11 cellular contexts compared by ENCODE assay signal in genomic region chr19:35909684-35910035, GRCh38. TPM values are rescaled to one million over a fixed set of nuclear protein-coding genes. Genes with fewer than 3 reads are reported as not detected.
DNase-seq lines count a peak whose midpoint lies in the region; ATAC-seq and TF ChIP-seq lines count a peak whose summit lies in the region.
"Had no signal": no experiment of that assay in that cellular context is flagged by ENCODE, and none has a peak within 500 bp of the region (broad histone marks: within the 10 kb centered on the region; RNA-seq: fewer than 3 reads in every experiment).

No MANE protein-coding gene starts in this region.

- H3K36me3 Mint-ChIP-seq in activated CD8-positive, alpha-beta T cell treated with anti-CD3 and anti-CD28 coated beads, Interleukin-2, amount 10 ng/mL, durations not matched to agents 7 days and 5 days (ENCODE audit: low read depth), result peaks cover 2% of the 10 kb centered on the region
- H3K36me3 Mint-ChIP-seq in activated CD8-positive, alpha-beta T cell treated with anti-CD3 and anti-CD28 coated beads for 36 hours (ENCODE audit: low read depth), result no peaks in the 10 kb centered on the region
- no peaks in the 10 kb centered on the region for H3K36me3 Mint-ChIP-seq in naive thymus-derived CD4-positive, alpha-beta T cell
- no peaks in the 10 kb centered on the region for H3K36me3 Mint-ChIP-seq in activated CD4-positive, alpha-beta memory T cell treated with anti-CD3 and anti-CD28 coated beads for 36 hours

- peak overlapping the region; percentile 65 for H3K27ac Mint-ChIP-seq in activated CD8-positive, alpha-beta T cell treated with anti-CD3 and anti-CD28 coated beads, Interleukin-2, amount 10 ng/mL, durations not matched to agents 7 days and 5 days
- no peak overlapping the region for H3K27ac Mint-ChIP-seq in activated CD8-positive, alpha-beta T cell treated with anti-CD3 and anti-CD28 coated beads for 36 hours
- H3K27ac Mint-ChIP-seq in naive thymus-derived CD4-positive, alpha-beta T cell, result peak overlapping the region in 5 of 9 donors; percentile 45 to 89 (median 71)
- no peak overlapping the region for H3K27ac Mint-ChIP-seq in activated CD4-positive, alpha-beta memory T cell treated with anti-CD3 and anti-CD28 coated beads for 36 hours

- peaks cover 13 to 16% of the 10 kb centered on the region in 2 donors for H3K4me1 ChIP-seq in naive thymus-derived CD4-positive, alpha-beta T cell (ENCODE audit: control insufficient read depth in 2 of 2, insufficient read depth in 2 of 2, low read length in 2 of 2)
- H3K4me1 ChIP-seq in upper lobe of left lung, result peaks cover 0 to 13% (median 8%) of the 10 kb centered on the region in 4 donors

- POLR2A ChIA-PET in activated CD8-positive, alpha-beta T cell treated with anti-CD3 and anti-CD28 coated beads, Interleukin-2, amount 10 ng/mL, durations not matched to agents 7 days and 5 days (lab: Charles Lee), result no interaction called here
- POLR2A ChIA-PET in activated CD8-positive, alpha-beta T cell treated with anti-CD3 and anti-CD28 coated beads for 36 hours (lab: Charles Lee), result no interaction called here
- POLR2A ChIA-PET in naive thymus-derived CD4-positive, alpha-beta T cell (lab: Charles Lee), result interaction anchor here (1.6 kb wide), 1 partner anchor 22 kb away, joined by 8 read pairs; no protein-coding TSS in a partner anchor
- POLR2A ChIA-PET in activated CD4-positive, alpha-beta memory T cell treated with anti-CD3 and anti-CD28 coated beads for 36 hours (lab: Charles Lee), result no interaction called here

- 60 to 61% methylated on average over 6 of the region's 6 CpGs for WGBS in upper lobe of left lung, 2 donors

- no peak overlapping the region for H3K4me3 ChIP-seq in naive thymus-derived CD4-positive, alpha-beta T cell (ENCODE audit: low read length)
- H3K4me3 ChIP-seq in upper lobe of left lung, result no peak overlapping the region
- no peak overlapping the region for H3K4me3 ChIP-seq in H7 (ENCODE audit: insufficient read depth, low read depth, low read length)

- no peaks in the 10 kb centered on the region for H3K9me3 Mint-ChIP-seq in activated CD8-positive, alpha-beta T cell treated with anti-CD3 and anti-CD28 coated beads, Interleukin-2, amount 10 ng/mL, durations not matched to agents 7 days and 5 days (ENCODE audit: insufficient read depth)
- no peaks in the 10 kb centered on the region for H3K9me3 Mint-ChIP-seq in activated CD8-positive, alpha-beta T cell treated with anti-CD3 and anti-CD28 coated beads for 36 hours
- H3K9me3 Mint-ChIP-seq in naive thymus-derived CD4-positive, alpha-beta T cell, result no peaks in the 10 kb centered on the region
- H3K9me3 Mint-ChIP-seq in activated CD4-positive, alpha-beta memory T cell treated with anti-CD3 and anti-CD28 coated beads for 36 hours, result no peaks in the 10 kb centered on the region

- no peaks in the 10 kb centered on the region for H3K27me3 Mint-ChIP-seq in activated CD8-positive, alpha-beta T cell treated with anti-CD3 and anti-CD28 coated beads, Interleukin-2, amount 10 ng/mL, durations not matched to agents 7 days and 5 days (ENCODE audit: low read depth)
- no peaks in the 10 kb centered on the region for H3K27me3 Mint-ChIP-seq in activated CD8-positive, alpha-beta T cell treated with anti-CD3 and anti-CD28 coated beads for 36 hours
- no peaks in the 10 kb centered on the region for H3K27me3 Mint-ChIP-seq in naive thymus-derived CD4-positive, alpha-beta T cell
- no peaks in the 10 kb centered on the region for H3K27me3 Mint-ChIP-seq in activated CD4-positive, alpha-beta memory T cell treated with anti-CD3 and anti-CD28 coated beads for 36 hours

- DNase-seq in activated CD8-positive, alpha-beta T cell treated with anti-CD3 and anti-CD28 coated beads, Interleukin-2, amount 10 ng/mL, durations not matched to agents 7 days and 5 days, result no peak
- no peak for DNase-seq in activated CD8-positive, alpha-beta T cell treated with anti-CD3 and anti-CD28 coated beads for 36 hours
- no peak for DNase-seq in naive thymus-derived CD4-positive, alpha-beta T cell
- no peak for DNase-seq in upper lobe of left lung
- no peak for DNase-seq in DMS53 (lab: John Stamatoyannopoulos, UW)
- DNase-seq in H7, result no peak
- no peak for DNase-seq in activated CD4-positive, alpha-beta memory T cell treated with anti-CD3 and anti-CD28 coated beads for 36 hours
- DNase-seq: COR-L47 had no signal

- no peak for TF ChIP-seq EP300 in upper lobe of left lung (IDR thresholded peaks at IDR 0.05)

- H3K9me3 ChIP-seq in naive thymus-derived CD4-positive, alpha-beta T cell (ENCODE audit: control insufficient read depth in 2 of 3, low read length in 3 of 3), result no peaks in the 10 kb centered on the region
- H3K9me3 ChIP-seq in upper lobe of left lung, result no peaks in the 10 kb centered on the region

- no peak overlapping the region for H3K4me3 Mint-ChIP-seq in activated CD8-positive, alpha-beta T cell treated with anti-CD3 and anti-CD28 coated beads, Interleukin-2, amount 10 ng/mL, durations not matched to agents 7 days and 5 days
- no peak overlapping the region for H3K4me3 Mint-ChIP-seq in activated CD8-positive, alpha-beta T cell treated with anti-CD3 and anti-CD28 coated beads for 36 hours
- H3K4me3 Mint-ChIP-seq in naive thymus-derived CD4-positive, alpha-beta T cell, result peak overlapping the region in 2 of 10 donors; percentile 38 to 66
- H3K4me3 Mint-ChIP-seq in activated CD4-positive, alpha-beta memory T cell treated with anti-CD3 and anti-CD28 coated beads for 36 hours, result no peak overlapping the region

- no peak for TF ChIP-seq CTCF in activated CD8-positive, alpha-beta T cell treated with anti-CD3 and anti-CD28 coated beads for 36 hours (IDR thresholded peaks at IDR 0.05)
- no peak for TF ChIP-seq CTCF in upper lobe of left lung (IDR thresholded peaks at IDR 0.05)

- H3K4me1 Mint-ChIP-seq in activated CD8-positive, alpha-beta T cell treated with anti-CD3 and anti-CD28 coated beads, Interleukin-2, amount 10 ng/mL, durations not matched to agents 7 days and 5 days (ENCODE audit: low read depth), result peaks cover 42% of the 10 kb centered on the region
- peaks cover 41% of the 10 kb centered on the region for H3K4me1 Mint-ChIP-seq in activated CD8-positive, alpha-beta T cell treated with anti-CD3 and anti-CD28 coated beads for 36 hours (ENCODE audit: low read depth)
- H3K4me1 Mint-ChIP-seq in naive thymus-derived CD4-positive, alpha-beta T cell, result peaks cover 16 to 44% (median 33%) of the 10 kb centered on the region in 7 donors
- H3K4me1 Mint-ChIP-seq in activated CD4-positive, alpha-beta memory T cell treated with anti-CD3 and anti-CD28 coated beads for 36 hours (ENCODE audit: low read depth), result peaks cover 27% of the 10 kb centered on the region

- intact Hi-C loops in activated CD8-positive, alpha-beta T cell treated with anti-CD3 and anti-CD28 coated beads for 36 hours (cut with micrococcal nuclease), result no loop called here
- intact Hi-C loops in naive thymus-derived CD4-positive, alpha-beta T cell (cut with micrococcal nuclease), result no loop called here
- intact Hi-C loops in activated CD4-positive, alpha-beta memory T cell treated with anti-CD3 and anti-CD28 coated beads for 36 hours (cut with micrococcal nuclease), result no loop called here

- no peaks in the 10 kb centered on the region for H3K36me3 ChIP-seq in naive thymus-derived CD4-positive, alpha-beta T cell (ENCODE audit: control insufficient read depth in 2 of 3, insufficient read depth in 3 of 3, low read length in 3 of 3)
- no peaks in the 10 kb centered on the region for H3K36me3 ChIP-seq in upper lobe of left lung
- no peaks in the 10 kb centered on the region for H3K36me3 ChIP-seq in H7 (replicated peaks; ENCODE audit: control insufficient read depth, insufficient read depth, low read length)

- CTCF ChIA-PET in activated CD8-positive, alpha-beta T cell treated with anti-CD3 and anti-CD28 coated beads, Interleukin-2, amount 10 ng/mL, durations not matched to agents 7 days and 5 days (lab: Charles Lee), result interaction anchor here (2.1 kb wide), 1 partner anchor 27 kb away, joined by 9 read pairs; no protein-coding TSS in a partner anchor
- CTCF ChIA-PET in activated CD8-positive, alpha-beta T cell treated with anti-CD3 and anti-CD28 coated beads for 36 hours (lab: Charles Lee), result interaction anchor here (1.3 kb wide), 1 partner anchor 12 kb away, joined by 4 read pairs; no protein-coding TSS in a partner anchor
- CTCF ChIA-PET in naive thymus-derived CD4-positive, alpha-beta T cell (lab: Charles Lee), result interaction anchor here (1.0 to 1.4 kb wide), 2 partner anchors 21 to 28 kb away, joined by 3 to 9 read pairs; no protein-coding TSS in a partner anchor
- CTCF ChIA-PET in activated CD4-positive, alpha-beta memory T cell treated with anti-CD3 and anti-CD28 coated beads for 36 hours (lab: Charles Lee), result no interaction called here

- H3K27ac ChIP-seq in cingulate gyrus (ENCODE audit: low read depth, low read length) (peak overlapping the region; percentile 60), upper lobe of left lung (peak overlapping the region; percentile 67 to 93 (median 88))
- no peak overlapping the region for H3K27ac ChIP-seq in naive thymus-derived CD4-positive, alpha-beta T cell (ENCODE audit: low read depth, low read length)

- ATAC-seq in activated CD8-positive, alpha-beta T cell treated with anti-CD3 and anti-CD28 coated beads, Interleukin-2, amount 10 ng/mL, durations not matched to agents 7 days and 5 days, result no peak
- no peak for ATAC-seq in activated CD8-positive, alpha-beta T cell treated with anti-CD3 and anti-CD28 coated beads for 36 hours
- ATAC-seq in naive thymus-derived CD4-positive, alpha-beta T cell, result no peak
- peak in 1 of 2 donors; percentile 39 for ATAC-seq in upper lobe of left lung (ENCODE audit: low FRiP score in 2 of 2)

- TF ChIP-seq POLR2A in upper lobe of left lung (IDR thresholded peaks at IDR 0.05), result no peak

- no peaks in the 10 kb centered on the region for H3K27me3 ChIP-seq in naive thymus-derived CD4-positive, alpha-beta T cell (ENCODE audit: control insufficient read depth in 2 of 2, insufficient read depth in 2 of 2, low read length in 2 of 2)
- H3K27me3 ChIP-seq in upper lobe of left lung (no peaks in the 10 kb centered on the region), H7 (ENCODE audit: control insufficient read depth, insufficient read depth, low read length) (no peaks in the 10 kb centered on the region)

RNA-seq across cellular contexts. Expression of gene TYROBP, which starts 1.6 kb away (rescaled TPM):
- total RNA-seq in activated CD8-positive, alpha-beta T cell treated with anti-CD3 and anti-CD28 coated beads, Interleukin-2, amount 10 ng/mL, durations not matched to agents 7 days and 5 days, result under 1 TPM; 0.52 to 0.71 TPM
- total RNA-seq in activated CD8-positive, alpha-beta T cell treated with anti-CD3 and anti-CD28 coated beads for 36 hours, result 1 to 10 TPM in 1 of 2 experiments, under 1 TPM in 1; 0.81 to 1.5 TPM
- total RNA-seq in naive thymus-derived CD4-positive, alpha-beta T cell, result 100 to 1,000 TPM in 1 of 5 experiments, 10 to 100 TPM in 3, not detected in 1; 15.1 to 428 (median 35.6) TPM
- polyA plus RNA-seq in naive thymus-derived CD4-positive, alpha-beta T cell, result 1 to 10 TPM; 2.3 to 3.7 TPM
- total RNA-seq in upper lobe of left lung, result 100 to 1,000 TPM; 131 to 532 (median 345) TPM
- total RNA-seq in H7 (2014; rRNA removed; shearing (Covaris generic)), result not detected in 2 replicates
- not detected for total RNA-seq in activated CD4-positive, alpha-beta memory T cell treated with anti-CD3 and anti-CD28 coated beads for 36 hours
- total RNA-seq: A172, HT1080 had no signal

RNA-seq across cellular contexts. Expression of gene HCST, which starts 7.3 kb away (rescaled TPM):
- 100 to 1,000 TPM; 196 to 216 TPM for total RNA-seq in activated CD8-positive, alpha-beta T cell treated with anti-CD3 and anti-CD28 coated beads, Interleukin-2, amount 10 ng/mL, durations not matched to agents 7 days and 5 days
- 10 to 100 TPM; 57.1 to 72.0 TPM for total RNA-seq in activated CD8-positive, alpha-beta T cell treated with anti-CD3 and anti-CD28 coated beads for 36 hours
- total RNA-seq in naive thymus-derived CD4-positive, alpha-beta T cell, result 100 to 1,000 TPM in 3 of 5 experiments, 10 to 100 TPM in 2; 57.4 to 117 (median 113) TPM
- polyA plus RNA-seq in naive thymus-derived CD4-positive, alpha-beta T cell, result 100 to 1,000 TPM; 879 to 895 TPM
- 10 to 100 TPM in 5 of 6 donors, not detected in 1; 10.2 to 40.8 (median 19.9) TPM for total RNA-seq in upper lobe of left lung
- total RNA-seq in H7 (2014; rRNA removed; shearing (Covaris generic)), result 2.4 and 2.8 TPM in 2 replicates
- 10 to 100 TPM; 50.7 to 52.9 TPM for total RNA-seq in activated CD4-positive, alpha-beta memory T cell treated with anti-CD3 and anti-CD28 coated beads for 36 hours
- total RNA-seq: A172, HT1080 had no signal

RNA-seq across cellular contexts. Expression of gene NFKBID, which starts 9.3 kb away (rescaled TPM):
- 10 to 100 TPM; 39.0 to 40.7 TPM for total RNA-seq in activated CD8-positive, alpha-beta T cell treated with anti-CD3 and anti-CD28 coated beads, Interleukin-2, amount 10 ng/mL, durations not matched to agents 7 days and 5 days
- total RNA-seq in activated CD8-positive, alpha-beta T cell treated with anti-CD3 and anti-CD28 coated beads for 36 hours, result 10 to 100 TPM; 80.8 to 81.2 TPM
- 100 to 1,000 TPM in 1 of 5 experiments, 10 to 100 TPM in 4; 47.8 to 116 (median 57.0) TPM for total RNA-seq in naive thymus-derived CD4-positive, alpha-beta T cell
- polyA plus RNA-seq in naive thymus-derived CD4-positive, alpha-beta T cell, result 1 to 10 TPM; 2.4 to 6.5 TPM
- 10 to 100 TPM in 5 of 6 donors, 1 to 10 TPM in 1; 8.8 to 65.0 (median 23.6) TPM for total RNA-seq in upper lobe of left lung
- 6.8 and 7.5 TPM in 2 replicates for total RNA-seq in H7 (2014; rRNA removed; shearing (Covaris generic))
- total RNA-seq in activated CD4-positive, alpha-beta memory T cell treated with anti-CD3 and anti-CD28 coated beads for 36 hours, result 10 to 100 TPM; 66.7 to 70.9 TPM

RNA-seq across cellular contexts. Expression of gene LRFN3, which starts 26.5 kb away (rescaled TPM):
- 10 to 100 TPM in 1 of 2 experiments, 1 to 10 TPM in 1; 9.8 to 10.3 TPM for total RNA-seq in activated CD8-positive, alpha-beta T cell treated with anti-CD3 and anti-CD28 coated beads, Interleukin-2, amount 10 ng/mL, durations not matched to agents 7 days and 5 days
- 1 to 10 TPM; 4.8 to 6.6 TPM for total RNA-seq in activated CD8-positive, alpha-beta T cell treated with anti-CD3 and anti-CD28 coated beads for 36 hours
- 10 to 100 TPM in 3 of 5 experiments, 1 to 10 TPM in 2; 5.7 to 14.9 (median 11.6) TPM for total RNA-seq in naive thymus-derived CD4-positive, alpha-beta T cell
- polyA plus RNA-seq in naive thymus-derived CD4-positive, alpha-beta T cell, result 1 to 10 TPM; 1.2 to 2.4 TPM
- total RNA-seq in upper lobe of left lung, result 10 to 100 TPM in 4 of 6 donors, 1 to 10 TPM in 2; 6.3 to 17.2 (median 11.8) TPM
- total RNA-seq in H7 (2014; rRNA removed; shearing (Covaris generic)), result 9.9 and 13.4 TPM in 2 replicates
- total RNA-seq in activated CD4-positive, alpha-beta memory T cell treated with anti-CD3 and anti-CD28 coated beads for 36 hours, result 1 to 10 TPM; 8.7 to 9.1 TPM

RNA-seq across cellular contexts. Expression of gene APLP1, which starts 41.3 kb away (rescaled TPM):
- 1 to 10 TPM in 1 of 2 experiments, under 1 TPM in 1; 0.87 to 1.4 TPM for total RNA-seq in activated CD8-positive, alpha-beta T cell treated with anti-CD3 and anti-CD28 coated beads, Interleukin-2, amount 10 ng/mL, durations not matched to agents 7 days and 5 days
- 1 to 10 TPM; 2.0 to 2.1 TPM for total RNA-seq in activated CD8-positive, alpha-beta T cell treated with anti-CD3 and anti-CD28 coated beads for 36 hours
- total RNA-seq in naive thymus-derived CD4-positive, alpha-beta T cell, result 1 to 10 TPM in 1 of 5 experiments, not detected in 4; 2.4 TPM
- polyA plus RNA-seq in naive thymus-derived CD4-positive, alpha-beta T cell, result not detected
- 10 to 100 TPM in 1 of 6 donors, 1 to 10 TPM in 4, not detected in 1; 1.5 to 22.8 (median 5.2) TPM for total RNA-seq in upper lobe of left lung
- 18.3 and 19.3 TPM in 2 replicates for total RNA-seq in H7 (2014; rRNA removed; shearing (Covaris generic))
- 1 to 10 TPM; 1.2 to 2.6 TPM for total RNA-seq in activated CD4-positive, alpha-beta memory T cell treated with anti-CD3 and anti-CD28 coated beads for 36 hours

Comparison
In these comparisons a context has a peak if more than half of its experiments do, and no peak if none do; other contexts are left out.
1. H3K27ac Mint-ChIP-seq: peak in activated CD8-positive, alpha-beta T cell treated with anti-CD3 and anti-CD28 coated beads, Interleukin-2, amount 10 ng/mL, durations not matched to agents 7 days and 5 days (single experiment) and naive thymus-derived CD4-positive, alpha-beta T cell (5 of 9); none in activated CD8-positive, alpha-beta T cell treated with anti-CD3 and anti-CD28 coated beads for 36 hours (single experiment) and activated CD4-positive, alpha-beta memory T cell treated with anti-CD3 and anti-CD28 coated beads for 36 hours (single experiment).